Comparison of ENCODE assay signal across 7 cellular contexts in the genomic region with DNA sequence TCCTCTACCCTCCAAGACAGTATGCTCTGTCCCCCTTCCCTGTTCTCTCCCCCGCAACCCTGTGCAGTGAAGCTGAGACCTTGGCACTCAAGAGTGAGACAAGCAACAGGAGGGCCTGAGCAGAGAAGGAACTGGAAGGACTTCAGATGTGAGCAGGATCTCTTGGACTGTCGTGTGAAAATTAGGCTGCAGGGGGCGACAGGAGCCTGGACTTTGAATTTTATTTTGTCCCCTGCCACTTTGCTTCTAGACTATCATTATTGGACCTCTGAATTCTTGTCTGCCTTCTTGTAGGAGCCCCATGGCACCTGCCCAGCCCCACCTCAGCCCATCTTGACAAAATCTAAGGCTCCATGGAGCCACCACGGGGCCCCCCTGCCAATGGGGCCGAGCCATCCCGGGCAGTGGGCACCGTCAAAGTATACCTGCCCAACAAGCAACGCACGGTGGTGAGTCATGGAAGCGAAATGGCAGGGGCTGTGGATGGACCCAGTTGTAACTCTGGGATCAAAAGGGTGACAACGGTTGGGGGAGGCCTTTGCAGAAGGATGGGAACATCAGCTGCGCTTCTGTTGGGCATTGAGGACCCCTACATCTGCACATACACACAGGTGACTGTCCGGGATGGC. TPM values are rescaled to one million over a fixed set of nuclear protein-coding genes. Genes with fewer than 3 reads are reported as not detected.
DNase-seq lines count a peak whose midpoint lies in the region; ATAC-seq lines count a peak whose summit lies in the region.

No MANE protein-coding gene starts in this region.

- peaks cover 15% of the 10 kb centered on the region for H3K36me3 Mint-ChIP-seq in activated naive CD8-positive, alpha-beta T cell treated with anti-CD3 and anti-CD28 coated beads for 36 hours
- peaks cover 13% of the 10 kb centered on the region for H3K36me3 Mint-ChIP-seq in natural killer cell treated with Interleukin-12 subunit alpha and Interleukin-12 subunit beta and Interleukin-15 and Interleukin-18, amount 100 ng/mL, for 72 hours

- DNase-seq in G401 (ENCODE audit: low spot score), result peak; percentile 56
- peak; percentile 32 to 41 for DNase-seq in Kasumi-1 (lab: John Stamatoyannopoulos, UW)
- DNase-seq in activated naive CD8-positive, alpha-beta T cell treated with anti-CD3 and anti-CD28 coated beads for 36 hours, result no peak
- DNase-seq in natural killer cell treated with Interleukin-12 subunit alpha and Interleukin-12 subunit beta and Interleukin-15 and Interleukin-18, amount 100 ng/mL, for 72 hours (ENCODE audit: low spot score), result no peak
- no peak for DNase-seq in AG20443 (ENCODE audit: low spot score)
- DNase-seq in medulla oblongata (ENCODE audit: extremely low spot score), result no peak
- no peak for DNase-seq in Ammon's horn (ENCODE audit: low spot score)

- H3K9me3 Mint-ChIP-seq in activated naive CD8-positive, alpha-beta T cell treated with anti-CD3 and anti-CD28 coated beads for 36 hours, result no peaks in the 10 kb centered on the region
- no peaks in the 10 kb centered on the region for H3K9me3 Mint-ChIP-seq in natural killer cell treated with Interleukin-12 subunit alpha and Interleukin-12 subunit beta and Interleukin-15 and Interleukin-18, amount 100 ng/mL, for 72 hours

- H3K4me1 Mint-ChIP-seq in activated naive CD8-positive, alpha-beta T cell treated with anti-CD3 and anti-CD28 coated beads for 36 hours, result peaks cover 30% of the 10 kb centered on the region
- peaks cover 19 to 25% of the 10 kb centered on the region in 2 donors for H3K4me1 Mint-ChIP-seq in natural killer cell treated with Interleukin-12 subunit alpha and Interleukin-12 subunit beta and Interleukin-15 and Interleukin-18, amount 100 ng/mL, for 72 hours (ENCODE audit: low read depth in 2 of 2)

- no peak for ATAC-seq in natural killer cell treated with Interleukin-12 subunit alpha and Interleukin-12 subunit beta and Interleukin-15 and Interleukin-18, amount 100 ng/mL, for 72 hours

- no peaks in the 10 kb centered on the region for H3K27me3 Mint-ChIP-seq in activated naive CD8-positive, alpha-beta T cell treated with anti-CD3 and anti-CD28 coated beads for 36 hours
- peaks cover 0 to 6% of the 10 kb centered on the region in 2 donors for H3K27me3 Mint-ChIP-seq in natural killer cell treated with Interleukin-12 subunit alpha and Interleukin-12 subunit beta and Interleukin-15 and Interleukin-18, amount 100 ng/mL, for 72 hours

- H3K4me3 Mint-ChIP-seq in activated naive CD8-positive, alpha-beta T cell treated with anti-CD3 and anti-CD28 coated beads for 36 hours, result peak overlapping the region; percentile 77
- peak overlapping the region; percentile 91 for H3K4me3 Mint-ChIP-seq in natural killer cell treated with Interleukin-12 subunit alpha and Interleukin-12 subunit beta and Interleukin-15 and Interleukin-18, amount 100 ng/mL, for 72 hours

- H3K27ac Mint-ChIP-seq in activated naive CD8-positive, alpha-beta T cell treated with anti-CD3 and anti-CD28 coated beads for 36 hours, result peak overlapping the region; percentile 44
- H3K27ac Mint-ChIP-seq in natural killer cell treated with Interleukin-12 subunit alpha and Interleukin-12 subunit beta and Interleukin-15 and Interleukin-18, amount 100 ng/mL, for 72 hours, result peak overlapping the region in 1 of 2 donors; percentile 98

- in situ Hi-C loops in G401 (cut with HindIII; ENCODE audit: low sequenced_read_pairs), result no loop called here

RNA-seq across cellular contexts. Expression of a gene that starts 1.7 kb away (rescaled TPM):
- total RNA-seq in G401 (2014; rRNA removed; shearing (Covaris generic)), result 5.8 and 8.2 TPM in 2 replicates
- total RNA-seq in activated naive CD8-positive, alpha-beta T cell treated with anti-CD3 and anti-CD28 coated beads for 36 hours, result 10 to 100 TPM; 65.1 to 70.8 TPM
- total RNA-seq in natural killer cell treated with Interleukin-12 subunit alpha and Interleukin-12 subunit beta and Interleukin-15 and Interleukin-18, amount 100 ng/mL, for 72 hours, result 10 to 100 TPM; 84.7 to 87.1 TPM

RNA-seq across cellular contexts. Expression of a gene that starts 19.5 kb away (rescaled TPM):
- total RNA-seq in G401 (2014; rRNA removed; shearing (Covaris generic)), result 43.0 and 56.7 TPM in 2 replicates
- 1 to 10 TPM; 2.7 to 3.2 TPM for total RNA-seq in activated naive CD8-positive, alpha-beta T cell treated with anti-CD3 and anti-CD28 coated beads for 36 hours
- total RNA-seq in natural killer cell treated with Interleukin-12 subunit alpha and Interleukin-12 subunit beta and Interleukin-15 and Interleukin-18, amount 100 ng/mL, for 72 hours, result 10 to 100 TPM in 1 of 2 donors, 1 to 10 TPM in 1; 9.1 to 12.5 TPM

RNA-seq across cellular contexts. Expression of a gene that starts 56.9 kb away (rescaled TPM):
- total RNA-seq in G401 (2014; rRNA removed; shearing (Covaris generic)), result 0.61 TPM in 1 of 2 replicates, not detected in the other
- total RNA-seq in activated naive CD8-positive, alpha-beta T cell treated with anti-CD3 and anti-CD28 coated beads for 36 hours, result 1 to 10 TPM in 1 of 2 experiments, under 1 TPM in 1; 0.91 to 1.4 TPM
- total RNA-seq in natural killer cell treated with Interleukin-12 subunit alpha and Interleukin-12 subunit beta and Interleukin-15 and Interleukin-18, amount 100 ng/mL, for 72 hours, result under 1 TPM; 0.29 to 0.92 TPM

Comparison
In these comparisons a context has a peak if more than half of its experiments do, and no peak if none do; other contexts are left out.
1. DNase-seq: peak in G401 (single experiment) and Kasumi-1 (2 of 2); none in activated naive CD8-positive, alpha-beta T cell treated with anti-CD3 and anti-CD28 coated beads for 36 hours (single experiment), natural killer cell treated with Interleukin-12 subunit alpha and Interleukin-12 subunit beta and Interleukin-15 and Interleukin-18, amount 100 ng/mL, for 72 hours (single experiment), AG20443 (single experiment), medulla oblongata (single experiment) and Ammon's horn (single experiment).